In genomic region chr7:70726951-70727378, GRCh38 we compare ENCODE assay signal across 15 cellular contexts.
A peak's percentile ranks its signal among the peaks of the same experiment; 100 is the strongest.
DNase-seq lines count a peak whose midpoint lies in the region; ATAC-seq and TF ChIP-seq lines count a peak whose summit lies in the region.
"Had no signal": no experiment of that assay in that cellular context is flagged by ENCODE, and none has a peak within 500 bp of the region (broad histone marks: within the 10 kb centered on the region; RNA-seq: fewer than 3 reads in every experiment).

No MANE protein-coding gene starts in this region.

- H3K27ac ChIP-seq in foreskin keratinocyte (no peak overlapping the region), coronary artery (no peak overlapping the region)
- H3K27ac ChIP-seq: BLaER1 treated with 17β-estradiol and CSF1 and Interleukin-3, amounts not matched to agents 10 nM and 100 nM had no signal

- DNase-seq in foreskin keratinocyte (no peak), coronary artery (ENCODE audit: low spot score) (no peak), OCI-M1 (lab: John Stamatoyannopoulos, UW) (no peak), NCI-H1930 (lab: John Stamatoyannopoulos, UW) (no peak), Kasumi-1 (lab: John Stamatoyannopoulos, UW) (no peak)
- DNase-seq: activated B cell treated with CpG ODN at 0.5 μM for 24 hours; activated gamma-delta T cell treated with Interleukin-2 at 50 U/mL for 16 hours; foreskin melanocyte; NCI-H2227 treated with DMSO at 0.1 percent for 48 hours; stimulated activated naive CD8-positive, alpha-beta T cell treated with anti-CD3 and anti-CD28 coated beads, Interleukin-15, amount 100 ng/mL, for 72 hours had no signal

- ATAC-seq in GM18498 (IDR thresholded peaks at IDR 0.05; ENCODE audit: unreplicated experiment) = peak; percentile 45
- peak; percentile 59 for ATAC-seq in GM21367 (IDR thresholded peaks at IDR 0.05; ENCODE audit: unreplicated experiment)
- ATAC-seq in HG03175 (IDR thresholded peaks at IDR 0.05; ENCODE audit: unreplicated experiment) = peak; percentile 70
- peak; percentile 7 for ATAC-seq in foreskin keratinocyte
- ATAC-seq: stimulated activated naive CD8-positive, alpha-beta T cell treated with anti-CD3 and anti-CD28 coated beads, Interleukin-15, amount 100 ng/mL, for 72 hours had no signal

- H3K4me3 ChIP-seq in coronary artery = no peak overlapping the region
- H3K4me3 ChIP-seq: BLaER1 treated with 17β-estradiol and CSF1 and Interleukin-3, amounts not matched to agents 10 nM and 100 nM; HAP-1 had no signal

- no peaks in the 10 kb centered on the region for H3K27me3 ChIP-seq in foreskin keratinocyte
- H3K27me3 ChIP-seq: BLaER1 treated with 17β-estradiol and CSF1 and Interleukin-3, amounts not matched to agents 10 nM and 100 nM had no signal

- TF ChIP-seq CTCF in foreskin keratinocyte (conservative IDR thresholded peaks at IDR 0.05) = no peak
- TF ChIP-seq CTCF in coronary artery (IDR thresholded peaks at IDR 0.05) = no peak

- no peaks in the 10 kb centered on the region for H3K4me1 ChIP-seq in foreskin keratinocyte

Comparison
In these comparisons a context has a peak if more than half of its experiments do, and no peak if none do; other contexts are left out.
1. ATAC-seq: peak in every context shown above with its lines; median percentile 70 in HG03175; 59 in GM21367; 45 in GM18498; 7 in foreskin keratinocyte.